1 cellular context compared by ENCODE assay signal in genomic region chr1:1074631-1075147, GRCh38.
A peak's percentile ranks its signal among the peaks of the same experiment; 100 is the strongest.
TF ChIP-seq lines count a peak whose summit lies in the region.

No MANE protein-coding gene starts in this region.

TF ChIP-seq in K562, 482 proteins besides CTCF, POLR2A, EP300 and RAD21:
- 0 out of 2 replicates have a peak, but pooled peaks have one; percentile 74 for TF ChIP-seq FOXP4 (CRISPR knock-in tag; IDR thresholded peaks at IDR 0.05; ENCODE audit: borderline replicate concordance)
- TF ChIP-seq MCM3 (IDR thresholded peaks at IDR 0.05), result 0 out of 2 replicates have a peak, but pooled peaks have one; percentile 62
- TF ChIP-seq RBM22 (IDR thresholded peaks at IDR 0.05; ENCODE audit: low read depth, low read length, poor library complexity, severe bottlenecking), result no peak
- peak; percentile 60 for TF ChIP-seq USF1 (CRISPR knock-in tag; IDR thresholded peaks at IDR 0.05)
- TF ChIP-seq JUN (IDR thresholded peaks at IDR 0.05; ENCODE audit: borderline replicate concordance, low read depth, low read length), result no peak
- 0 out of 2 replicates have a peak, but pooled peaks have one; percentile 26 for TF ChIP-seq JUN (CRISPR knock-in tag; IDR thresholded peaks at IDR 0.05; ENCODE audit: borderline replicate concordance)
- no peak for TF ChIP-seq ZNF133 (CRISPR knock-in tag; IDR thresholded peaks at IDR 0.05)
- no peak for TF ChIP-seq ZNF444 (CRISPR knock-in tag; IDR thresholded peaks at IDR 0.05)
- no peak for TF ChIP-seq SMAD2 (IDR thresholded peaks at IDR 0.05; ENCODE audit: low read depth, low read length)
- TF ChIP-seq ZNF740 (CRISPR knock-in tag; IDR thresholded peaks at IDR 0.05), result peak; percentile 32; the same call in 1 of the 2 replicates
- TF ChIP-seq ZNF740 (tag; IDR thresholded peaks at IDR 0.05), result no peak
- no peak for TF ChIP-seq ZBTB2 (IDR thresholded peaks at IDR 0.05)
- TF ChIP-seq HIVEP1 (CRISPR knock-in tag; IDR thresholded peaks at IDR 0.05), result no peak
- 0 out of 2 replicates have a peak, but pooled peaks have one; percentile 40 for TF ChIP-seq ZNF143 (CRISPR knock-in tag; IDR thresholded peaks at IDR 0.05)
- TF ChIP-seq SRSF9 (IDR thresholded peaks at IDR 0.05; ENCODE audit: borderline replicate concordance, low read depth, low read length), result no peak
- TF ChIP-seq RHOXF2B (CRISPR knock-in tag; conservative IDR thresholded peaks at IDR 0.05), result no peak
- no peak for TF ChIP-seq HBP1 (CRISPR knock-in tag; IDR thresholded peaks at IDR 0.05)
- peak; percentile 94 for TF ChIP-seq MAX (CRISPR knock-in tag; IDR thresholded peaks at IDR 0.05)
- TF ChIP-seq FOXA3 (CRISPR knock-in tag; conservative IDR thresholded peaks at IDR 0.05 in 1 of 2, IDR thresholded peaks at IDR 0.05 in 1 of 2), result 0 out of 4 replicates have a peak, but pooled peaks of 1 of the 2 experiments have one; percentile 54
- TF ChIP-seq HNRNPL (IDR thresholded peaks at IDR 0.05; ENCODE audit: low read depth, low read length), result no peak
- peak; percentile 20; the same call in 1 of the 2 replicates for TF ChIP-seq CEBPG (CRISPR knock-in tag; IDR thresholded peaks at IDR 0.05)
- TF ChIP-seq CEBPG (tag; conservative IDR thresholded peaks at IDR 0.05 in 1 of 2, IDR thresholded peaks at IDR 0.05 in 1 of 2), result no peak
- 0 out of 2 replicates have a peak, but pooled peaks have one; percentile 16 for TF ChIP-seq ZNF511 (CRISPR knock-in tag; IDR thresholded peaks at IDR 0.05)
- no peak for TF ChIP-seq POLR2AphosphoS5 (IDR thresholded peaks at IDR 0.05; ENCODE audit: control insufficient read depth, insufficient read depth, low read depth, low read length)
- TF ChIP-seq NR1H2 (CRISPR knock-in tag; IDR thresholded peaks at IDR 0.05), result no peak
- no peak for TF ChIP-seq ILK (tag; IDR thresholded peaks at IDR 0.05; ENCODE audit: borderline replicate concordance, low read depth)
- no peak for TF ChIP-seq TEAD4 (IDR thresholded peaks at IDR 0.05; ENCODE audit: low read length)
- TF ChIP-seq TEAD4 (CRISPR knock-in tag; IDR thresholded peaks at IDR 0.05; ENCODE audit: borderline replicate concordance), result peak; percentile 78; the same call in 1 of the 2 replicates
